ENCODE assay signal across 14 cellular contexts in the genomic region with DNA sequence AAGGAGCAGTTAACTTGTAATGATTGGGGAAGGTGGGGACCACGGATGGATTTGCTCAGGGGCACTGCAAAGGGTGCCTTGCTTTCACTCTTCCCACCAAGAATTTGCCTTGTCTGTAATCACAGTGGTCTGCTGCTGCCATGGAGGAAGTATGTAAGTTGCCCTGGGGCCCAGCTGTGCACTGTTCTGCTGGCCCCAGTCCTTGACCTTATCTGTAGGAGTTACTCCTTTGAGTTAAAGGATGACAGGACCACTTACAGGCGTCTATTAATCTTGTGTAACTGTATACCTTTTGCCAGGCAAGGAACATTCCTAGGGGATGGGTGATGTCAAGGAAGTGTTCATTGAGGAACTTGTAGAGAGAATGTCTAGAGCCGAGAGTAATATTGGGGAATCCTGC.
DNase-seq lines count a peak whose midpoint lies in the region; TF ChIP-seq lines count a peak whose summit lies in the region.
"Had no signal": no experiment of that assay in that cellular context is flagged by ENCODE, and none has a peak within 500 bp of the region (broad histone marks: within the 10 kb centered on the region; RNA-seq: fewer than 3 reads in every experiment).

No MANE protein-coding gene starts in this region.

- H3K27me3 Mint-ChIP-seq in nephron progenitor cell (ENCODE audit: low read depth, poor library complexity) = peaks cover 3% of the 10 kb centered on the region
- H3K27me3 Mint-ChIP-seq: CD4-positive, alpha-beta T cell; IgD-negative memory B cell had no signal

- peaks cover 34% of the 10 kb centered on the region for H3K4me1 Mint-ChIP-seq in nephron progenitor cell
- H3K4me1 Mint-ChIP-seq: IgD-negative memory B cell had no signal

- H3K4me3 ChIP-seq in BE2C (ENCODE audit: low read depth, low read length) = no peak overlapping the region

- DNase-seq in BE2C (peak; percentile 6), NCI-H69 (lab: John Stamatoyannopoulos, UW) (peak; percentile 1), islet precursor cell (peak; percentile 92), nephron progenitor cell (peak; percentile 44), AG20443 (ENCODE audit: low spot score) (no peak), T-helper 1 cell (no peak), Ammon's horn (ENCODE audit: low spot score) (no peak), NOMO-1 treated with dmso at 0.1 percent for 144 hours (lab: John Stamatoyannopoulos, UW; ENCODE audit: unreplicated experiment) (no peak)
- DNase-seq: 8988T; Caco-2; CD4-positive, alpha-beta T cell; GDM1; H9 had no signal

- peak overlapping the region; percentile 37 for H3K4me3 Mint-ChIP-seq in nephron progenitor cell
- H3K4me3 Mint-ChIP-seq: CD4-positive, alpha-beta T cell; H9; IgD-negative memory B cell had no signal

- H3K9me3 Mint-ChIP-seq in nephron progenitor cell = peaks cover 11% of the 10 kb centered on the region
- H3K9me3 Mint-ChIP-seq: H9 had no signal

- no peaks in the 10 kb centered on the region; the same call in 1 of the 2 replicates for H3K4me1 ChIP-seq in BE2C
- H3K4me1 ChIP-seq: Caco-2 had no signal

- H3K36me3 Mint-ChIP-seq in nephron progenitor cell (ENCODE audit: low read depth) = peaks cover 4% of the 10 kb centered on the region
- H3K36me3 Mint-ChIP-seq: IgD-negative memory B cell had no signal

- H3K27ac Mint-ChIP-seq in nephron progenitor cell = peak overlapping the region; percentile 92
- H3K27ac Mint-ChIP-seq: CD4-positive, alpha-beta T cell; H9; IgD-negative memory B cell had no signal

- TF ChIP-seq CTCF in BE2C (IDR thresholded peaks at IDR 0.05; ENCODE audit: low read depth, low read length) (no peak), nephron progenitor cell (IDR thresholded peaks at IDR 0.05) (no peak)

- no peaks in the 10 kb centered on the region for H3K27me3 ChIP-seq in BE2C

- H3K9me3 ChIP-seq in BE2C = no peaks in the 10 kb centered on the region
- H3K9me3 ChIP-seq: Caco-2 had no signal

- H3K36me3 ChIP-seq in BE2C = no peaks in the 10 kb centered on the region

Comparison
In these comparisons a context has a peak if more than half of its experiments do, and no peak if none do; other contexts are left out.
1. DNase-seq: peak in BE2C (single experiment), NCI-H69 (single experiment), islet precursor cell (single experiment) and nephron progenitor cell (single experiment); none in AG20443 (single experiment), T-helper 1 cell (0 of 5), Ammon's horn (single experiment) and NOMO-1 treated with dmso at 0.1 percent for 144 hours (single experiment).